Comparison of ENCODE assay signal across 35 cellular contexts in the genomic region with DNA sequence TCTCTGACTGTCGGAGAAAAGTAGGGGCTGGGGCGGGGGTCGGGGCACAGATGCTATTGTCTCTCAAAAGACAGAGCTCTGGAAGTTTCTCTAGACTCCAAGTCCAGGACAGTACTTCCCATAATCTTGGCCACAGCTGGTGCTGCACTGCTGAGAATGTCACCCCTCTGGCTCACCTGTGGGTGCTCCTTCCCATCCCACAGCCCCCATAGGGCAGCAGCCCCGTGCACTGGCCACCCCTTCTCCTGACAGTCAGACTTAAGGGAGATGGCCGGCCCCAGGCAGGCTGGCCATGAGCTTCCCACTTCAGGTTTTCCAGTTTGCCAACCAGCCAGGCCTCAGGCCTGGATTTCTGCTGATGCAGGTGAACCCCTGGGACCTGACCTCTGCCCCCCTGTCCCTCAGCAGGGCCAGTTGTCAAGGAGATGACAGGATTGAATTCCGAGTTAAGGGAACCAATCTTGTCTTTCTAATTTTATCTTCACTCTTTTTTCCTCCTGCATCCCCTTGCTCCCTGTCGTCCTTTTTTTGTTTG.
"Had no signal": no experiment of that assay in that cellular context is flagged by ENCODE, and none has a peak within 500 bp of the region (broad histone marks: within the 10 kb centered on the region; RNA-seq: fewer than 3 reads in every experiment).

No MANE protein-coding gene starts in this region.

- H3K36me3 ChIP-seq: ascending aorta, breast epithelium, cardiac muscle cell, colonic mucosa, gastrocnemius medialis, WERI-Rb-1 had no signal

- H3K4me1 ChIP-seq: ascending aorta, breast epithelium, colonic mucosa, foreskin keratinocyte, gastrocnemius medialis had no signal

- H3K27ac Mint-ChIP-seq: activated CD4-positive, alpha-beta memory T cell treated with anti-CD3 and anti-CD28 coated beads for 36 hours; activated CD4-positive, alpha-beta T cell treated with anti-CD3 and anti-CD28 coated beads for 36 hours; activated CD4-positive, alpha-beta T cell treated with anti-CD3 and anti-CD28 coated beads, Interleukin-2, amount 10 ng/mL, durations not matched to agents 24 days and 14 days; activated CD8-positive, alpha-beta memory T cell treated with anti-CD3 and anti-CD28 coated beads, Interleukin-2, amount 10 ng/mL, durations not matched to agents 7 days and 5 days; activated CD8-positive, alpha-beta T cell treated with anti-CD3 and anti-CD28 coated beads, Interleukin-2, amount 10 ng/mL, durations not matched to agents 7 days and 5 days; activated naive CD4-positive, alpha-beta T cell treated with anti-CD3 and anti-CD28 coated beads for 36 hours; activated naive CD4-positive, alpha-beta T cell treated with anti-CD3 and anti-CD28 coated beads, Interleukin-2, amount 50 U/mL, for 72 hours; activated naive CD8-positive, alpha-beta T cell treated with anti-CD3 and anti-CD28 coated beads, Interleukin-2, amount 10 ng/mL, durations not matched to agents 7 days and 5 days; activated T-helper 1 cell treated with anti-CD3 and anti-CD28 coated beads, Interleukin-12 subunit alpha, Interleukin-12 subunit beta, Interleukin-2, Interleukin-4 antibody, amounts not matched to agents 30 ng/mL and 10 ng/mL and 1 ng/mL, durations not matched to agents 14 hours and 24 hours and 36 hours; activated T-helper 2 cell treated with anti-CD3 and anti-CD28 coated beads, Interferon-gamma antibody, Interleukin-2, Interleukin-4, amounts not matched to agents 10 μg/mL and 5 μg/mL and 100 μg/mL, durations not matched to agents 14 hours and 24 hours and 36 hours; brain; dendritic cell treated with granulocyte-macrophage colony-stimulating factor and Interleukin-4, amounts not matched to agents 40 ng/mL and 50 ng/mL, for 4 days; endodermal cell; T-helper 17 cell; T-helper 2 cell treated with Interferon-gamma antibody and Interleukin-4, amounts not matched to agents 5 μg/mL and 100 μg/mL, for 36 hours had no signal

- H3K27ac ChIP-seq: ascending aorta, breast epithelium, cardiac muscle cell, colonic mucosa, dorsolateral prefrontal cortex, foreskin keratinocyte, gastrocnemius medialis, WERI-Rb-1 had no signal

- H3K9me3 ChIP-seq: ascending aorta, colonic mucosa, gastrocnemius medialis had no signal

- H3K36me3 Mint-ChIP-seq: activated CD4-positive, alpha-beta memory T cell treated with anti-CD3 and anti-CD28 coated beads for 36 hours; activated CD8-positive, alpha-beta memory T cell treated with anti-CD3 and anti-CD28 coated beads, Interleukin-2, amount 10 ng/mL, durations not matched to agents 7 days and 5 days; activated naive CD4-positive, alpha-beta T cell treated with anti-CD3 and anti-CD28 coated beads, Interleukin-2, amount 50 U/mL, for 72 hours; brain had no signal

- H3K4me1 Mint-ChIP-seq: activated CD4-positive, alpha-beta T cell treated with anti-CD3 and anti-CD28 coated beads for 36 hours; activated CD4-positive, alpha-beta T cell treated with anti-CD3 and anti-CD28 coated beads, Interleukin-2, amount 10 ng/mL, durations not matched to agents 24 days and 14 days; activated CD8-positive, alpha-beta memory T cell treated with anti-CD3 and anti-CD28 coated beads, Interleukin-2, amount 10 ng/mL, durations not matched to agents 7 days and 5 days; activated naive CD8-positive, alpha-beta T cell treated with anti-CD3 and anti-CD28 coated beads, Interleukin-2, amount 10 ng/mL, durations not matched to agents 7 days and 5 days had no signal

- H3K4me3 ChIP-seq: ascending aorta, breast epithelium, cardiac muscle cell, colonic mucosa, dorsolateral prefrontal cortex, gastrocnemius medialis had no signal

- ATAC-seq: activated CD4-positive, alpha-beta T cell treated with anti-CD3 and anti-CD28 coated beads for 36 hours; activated CD8-positive, alpha-beta memory T cell treated with anti-CD3 and anti-CD28 coated beads, Interleukin-2, amount 10 ng/mL, durations not matched to agents 7 days and 5 days; activated CD8-positive, alpha-beta T cell treated with anti-CD3 and anti-CD28 coated beads, Interleukin-2, amount 10 ng/mL, durations not matched to agents 7 days and 5 days; activated naive CD4-positive, alpha-beta T cell treated with anti-CD3 and anti-CD28 coated beads, Interleukin-2, amount 50 U/mL, for 72 hours; esophagus mucosa; foreskin keratinocyte; gastrocnemius medialis; T-helper 17 cell had no signal

- H3K9me3 Mint-ChIP-seq: activated CD4-positive, alpha-beta T cell treated with anti-CD3 and anti-CD28 coated beads, Interleukin-2, amount 10 ng/mL, durations not matched to agents 24 days and 14 days; activated naive CD4-positive, alpha-beta T cell treated with anti-CD3 and anti-CD28 coated beads for 36 hours; activated naive CD4-positive, alpha-beta T cell treated with anti-CD3 and anti-CD28 coated beads, Interleukin-2, amount 50 U/mL, for 72 hours; activated T-helper 1 cell treated with anti-CD3 and anti-CD28 coated beads, Interleukin-12 subunit alpha, Interleukin-12 subunit beta, Interleukin-2, Interleukin-4 antibody, amounts not matched to agents 30 ng/mL and 10 ng/mL and 1 ng/mL, durations not matched to agents 14 hours and 24 hours and 36 hours; activated T-helper 2 cell treated with anti-CD3 and anti-CD28 coated beads, Interferon-gamma antibody, Interleukin-2, Interleukin-4, amounts not matched to agents 10 μg/mL and 5 μg/mL and 100 μg/mL, durations not matched to agents 14 hours and 24 hours and 36 hours; endodermal cell; T-helper 2 cell treated with Interferon-gamma antibody and Interleukin-4, amounts not matched to agents 5 μg/mL and 100 μg/mL, for 36 hours had no signal

- H3K4me3 Mint-ChIP-seq: activated CD4-positive, alpha-beta memory T cell treated with anti-CD3 and anti-CD28 coated beads for 36 hours; activated CD4-positive, alpha-beta T cell treated with anti-CD3 and anti-CD28 coated beads for 36 hours; activated CD4-positive, alpha-beta T cell treated with anti-CD3 and anti-CD28 coated beads, Interleukin-2, amount 10 ng/mL, durations not matched to agents 24 days and 14 days; activated CD8-positive, alpha-beta memory T cell treated with anti-CD3 and anti-CD28 coated beads, Interleukin-2, amount 10 ng/mL, durations not matched to agents 7 days and 5 days; activated CD8-positive, alpha-beta T cell treated with anti-CD3 and anti-CD28 coated beads, Interleukin-2, amount 10 ng/mL, durations not matched to agents 7 days and 5 days; activated naive CD4-positive, alpha-beta T cell treated with anti-CD3 and anti-CD28 coated beads for 36 hours; activated naive CD8-positive, alpha-beta T cell treated with anti-CD3 and anti-CD28 coated beads, Interleukin-2, amount 10 ng/mL, durations not matched to agents 7 days and 5 days; activated T-helper 1 cell treated with anti-CD3 and anti-CD28 coated beads, Interleukin-12 subunit alpha, Interleukin-12 subunit beta, Interleukin-2, Interleukin-4 antibody, amounts not matched to agents 30 ng/mL and 10 ng/mL and 1 ng/mL, durations not matched to agents 14 hours and 24 hours and 36 hours; brain; dendritic cell treated with granulocyte-macrophage colony-stimulating factor and Interleukin-4, amounts not matched to agents 40 ng/mL and 50 ng/mL, for 4 days; endodermal cell; T-helper 17 cell; T-helper 2 cell treated with Interferon-gamma antibody and Interleukin-4, amounts not matched to agents 5 μg/mL and 100 μg/mL, for 36 hours had no signal

- DNase-seq: activated CD4-positive, alpha-beta memory T cell treated with anti-CD3 and anti-CD28 coated beads for 36 hours; activated CD4-positive, alpha-beta T cell treated with anti-CD3 and anti-CD28 coated beads for 36 hours; activated CD4-positive, alpha-beta T cell treated with anti-CD3 and anti-CD28 coated beads, Interleukin-2, amount 10 ng/mL, durations not matched to agents 24 days and 14 days; activated CD4-positive, CD25-positive, alpha-beta regulatory T cell; activated CD4-positive, CD25-positive, alpha-beta regulatory T cell treated with anti-CD3 and anti-CD28 coated beads, Interleukin-2, amount 50 U/mL, for 72 hours; activated CD8-positive, alpha-beta memory T cell treated with anti-CD3 and anti-CD28 coated beads, Interleukin-2, amount 10 ng/mL, durations not matched to agents 7 days and 5 days; activated CD8-positive, alpha-beta memory T cell treated with anti-CD3 and anti-CD28 coated beads, Interleukin-2, amount 50 U/mL, for 4 hours; activated CD8-positive, alpha-beta T cell treated with anti-CD3 and anti-CD28 coated beads, Interleukin-2, amount 10 ng/mL, durations not matched to agents 7 days and 5 days; activated effector memory CD4-positive, alpha-beta T cell treated with anti-CD3 and anti-CD28 coated beads, Interleukin-2, amount 50 U/mL, for 16 hours; activated naive CD4-positive, alpha-beta T cell treated with anti-CD3 and anti-CD28 coated beads for 36 hours; activated naive CD8-positive, alpha-beta T cell treated with anti-CD3 and anti-CD28 coated beads, Interleukin-2, amount 10 ng/mL, durations not matched to agents 7 days and 5 days; activated T-cell treated with anti-CD3 and anti-CD28 coated beads, Interleukin-2, amount 50 U/mL, for 1 hour; activated T-cell treated with anti-CD3 and anti-CD28 coated beads, Interleukin-2, amount 50 U/mL, for 48 hours; central memory CD4-positive, alpha-beta T cell; cerebellar nuclear complex; colonic mucosa; dorsolateral prefrontal cortex; effector memory CD4-positive, alpha-beta T cell; endodermal cell; foreskin keratinocyte; gastrocnemius medialis; T-helper 1 cell; T-helper 17 cell; T1000; WERI-Rb-1 had no signal

- H3K27me3 ChIP-seq: ascending aorta, cardiac muscle cell, colonic mucosa had no signal
